Comparison of ENCODE assay signal across 24 cellular contexts in genomic region chr7:15848362-15848761, GRCh38.
DNase-seq lines count a peak whose midpoint lies in the region; TF ChIP-seq lines count a peak whose summit lies in the region.
"Had no signal": no experiment of that assay in that cellular context is flagged by ENCODE, and none has a peak within 500 bp of the region (broad histone marks: within the 10 kb centered on the region; RNA-seq: fewer than 3 reads in every experiment).

No MANE protein-coding gene starts in this region.

- 58 to 84% methylated on average over 3 of the region's 3 CpGs for WGBS in sigmoid colon, 2 donors

- no peaks in the 10 kb centered on the region for H4K20me1 ChIP-seq in osteoblast (ENCODE audit: insufficient read depth, low read length)

- H3K27ac ChIP-seq in osteoblast (ENCODE audit: low read depth, low read length) (no peak overlapping the region), sigmoid colon (no peak overlapping the region)
- H3K27ac ChIP-seq: psoas muscle, RWPE1, SJSA1 had no signal

- peak overlapping the region; percentile 25 for H2AFZ ChIP-seq in osteoblast (ENCODE audit: low read length)

- H3K79me2 ChIP-seq in osteoblast (ENCODE audit: insufficient read depth, low read length): no peaks in the 10 kb centered on the region

- in situ Hi-C loops in KBM-7 (cut with MboI; ENCODE audit: low pct_unique_long_range_greater_than_20kb, low sequenced_read_pairs): no loop called here

- H3K27me3 ChIP-seq in osteoblast (ENCODE audit: insufficient read depth, low read length) (no peaks in the 10 kb centered on the region), sigmoid colon (no peaks in the 10 kb centered on the region)
- H3K27me3 ChIP-seq: SJSA1 had no signal

- H3K4me1 ChIP-seq in osteoblast (ENCODE audit: insufficient read depth, low read length) (peaks cover 5% of the 10 kb centered on the region), sigmoid colon (no peaks in the 10 kb centered on the region)
- H3K4me1 ChIP-seq: psoas muscle, SJSA1 had no signal

- TF ChIP-seq POLR2A in sigmoid colon (IDR thresholded peaks at IDR 0.05): no peak

- H3K9me3 ChIP-seq in osteoblast (ENCODE audit: low read depth, low read length) (no peaks in the 10 kb centered on the region), sigmoid colon (no peaks in the 10 kb centered on the region)
- H3K9me3 ChIP-seq: psoas muscle, SJSA1 had no signal

- DNase-seq in KBM-7 (peak; percentile 66), RPMI7951 (ENCODE audit: low read depth) (peak; percentile 6), fibroblast of villous mesenchyme (ENCODE audit: low read depth) (peak; percentile 67), osteoblast (ENCODE audit: insufficient read length, low spot score, missing footprints) (no peak), sigmoid colon (no peak), NCI-H82 treated with DMSO at 0.1 percent for 48 hours (lab: John Stamatoyannopoulos, UW; ENCODE audit: unreplicated experiment) (no peak)
- DNase-seq in effector CD8-positive, alpha-beta T cell (lab: John Stamatoyannopoulos, UW): no peak
- DNase-seq in stimulated activated CD4-positive, alpha-beta T cell treated with anti-CD3 and anti-CD28 coated beads, Interleukin-1b, Interleukin-23, amount 100 ng/mL, for 48 hours: no peak
- DNase-seq: activated B cell treated with CpG ODN at 0.5 μM for 24 hours; activated CD4-positive, alpha-beta T cell treated with anti-CD3 and anti-CD28 coated beads, Interleukin-2, amount 50 U/mL, for 1 hour; activated effector memory CD4-positive, alpha-beta T cell treated with Interleukin-2 at 50 U/mL for 16 hours; activated T-cell treated with anti-CD3 and anti-CD28 coated beads, Interleukin-2, amount 50 U/mL, for 1 hour; anterior cingulate cortex; midbrain; naive B cell; NCI-H1436; NCI-H2081; NCI-H748 treated with DMSO at 0.1 percent for 48 hours; nucleus accumbens; psoas muscle; substantia nigra; T1000 had no signal

- H3K36me3 ChIP-seq in osteoblast (ENCODE audit: insufficient read depth, low read length): no peaks in the 10 kb centered on the region
- no peaks in the 10 kb centered on the region for H3K36me3 ChIP-seq in sigmoid colon
- H3K36me3 ChIP-seq: SJSA1 had no signal

- H3K4me3 ChIP-seq in fibroblast of villous mesenchyme (ENCODE audit: low read depth, low read length) (no peak overlapping the region), osteoblast (ENCODE audit: insufficient read depth, low read length) (no peak overlapping the region), sigmoid colon (no peak overlapping the region)
- H3K4me3 ChIP-seq: psoas muscle, SJSA1 had no signal

- intact Hi-C loops in sigmoid colon (cut with DNase I): no loop called here

- no peak overlapping the region for H3K4me2 ChIP-seq in osteoblast (ENCODE audit: insufficient read depth, low read length)

- no peak for TF ChIP-seq EP300 in sigmoid colon (IDR thresholded peaks at IDR 0.05)

- TF ChIP-seq CTCF in fibroblast of villous mesenchyme (IDR thresholded peaks at IDR 0.05; ENCODE audit: insufficient read depth, low read depth, low read length): no peak
- no peak for TF ChIP-seq CTCF in osteoblast (IDR thresholded peaks at IDR 0.05; ENCODE audit: extremely low read depth, low read depth, low read length)
- no peak for TF ChIP-seq CTCF in sigmoid colon (IDR thresholded peaks at IDR 0.05)

Comparison
In these comparisons a context has a peak if more than half of its experiments do, and no peak if none do; other contexts are left out.
1. DNase-seq: peak in KBM-7 (single experiment), RPMI7951 (single experiment) and fibroblast of villous mesenchyme (single experiment); none in osteoblast (single experiment), effector CD8-positive, alpha-beta T cell (single experiment), stimulated activated CD4-positive, alpha-beta T cell treated with anti-CD3 and anti-CD28 coated beads, Interleukin-1b, Interleukin-23, amount 100 ng/mL, for 48 hours (single experiment), sigmoid colon (single experiment) and NCI-H82 treated with DMSO at 0.1 percent for 48 hours (single experiment).